ENCODE assay signal across 31 cellular contexts in genomic region chr7:111630862-111631261, GRCh38.
DNase-seq lines count a peak whose midpoint lies in the region; ATAC-seq, FAIRE-seq and TF ChIP-seq lines count a peak whose summit lies in the region.
"Had no signal": no experiment of that assay in that cellular context is flagged by ENCODE, and none has a peak within 500 bp of the region (broad histone marks: within the 10 kb centered on the region; RNA-seq: fewer than 3 reads in every experiment).

No MANE protein-coding gene starts in this region.

- TF ChIP-seq CTCF in HepG2 (CRISPR knock-in tag; IDR thresholded peaks at IDR 0.05) (no peak), right lobe of liver (IDR thresholded peaks at IDR 0.05) (no peak), K562 (IDR thresholded peaks at IDR 0.05 in 2 of 3, conservative IDR thresholded peaks at IDR 0.05 in 1 of 3; ENCODE audit: insufficient read depth in 2 of 3, low read depth in 1 of 3, low read length in 3 of 3) (no peak)

- intact Hi-C loops in HepG2 (cut with micrococcal nuclease; ENCODE audit: unreplicated experiment) (no loop called here), right lobe of liver (cut with DNase I) (no loop called here), K562 (cut with micrococcal nuclease) (no loop called here)

- H3K9me3 ChIP-seq in HepG2 (ENCODE audit: low read length) (peaks cover 22% of the 10 kb centered on the region), right lobe of liver (no peaks in the 10 kb centered on the region), K562 (replicated peaks; ENCODE audit: control insufficient read depth, insufficient read depth, low read depth, low read length) (no peaks in the 10 kb centered on the region)
- H3K9me3 ChIP-seq: BE2C had no signal

- in situ Hi-C loops in HepG2 (cut with HindIII; ENCODE audit: extremely low pct_ligation_motif_present, low pct_unique_long_range_greater_than_20kb), result no loop called here
- in situ Hi-C loops in K562 (cut with MboI), result no loop called here

- TF ChIP-seq POLR2A in HepG2 (IDR thresholded peaks at IDR 0.05; ENCODE audit: insufficient read depth in 1 of 2, low read depth in 2 of 2, low read length in 2 of 2) (no peak), right lobe of liver (IDR thresholded peaks at IDR 0.05) (no peak), K562 (conservative IDR thresholded peaks at IDR 0.05) (no peak)

- FAIRE-seq in HepG2 (lab: Jason Lieb, UNC) (no peak), K562 (lab: Jason Lieb, UNC) (no peak)
- FAIRE-seq: A204.1, D721Med had no signal

- H3K4me2 ChIP-seq in HepG2 (ENCODE audit: low read depth, low read length) (no peak overlapping the region), K562 (ENCODE audit: insufficient read depth, low read length) (no peak overlapping the region)
- H3K4me2 ChIP-seq: A549; BLaER1; BLaER1 treated with 17β-estradiol and CSF1 and Interleukin-3, amounts not matched to agents 10 nM and 100 nM had no signal

- H3K4me3 ChIP-seq in HepG2 (replicated peaks in 1 of 3; ENCODE audit: insufficient read depth in 1 of 3, low read depth in 2 of 3, low read length in 3 of 3) (no peak overlapping the region), right lobe of liver (no peak overlapping the region), K562 (no peak overlapping the region)
- H3K4me3 ChIP-seq: A549; BLaER1; BLaER1 treated with 17β-estradiol and CSF1 and Interleukin-3, amounts not matched to agents 10 nM and 100 nM had no signal

- no peak overlapping the region for H3K9ac ChIP-seq in HepG2 (ENCODE audit: insufficient read depth, low read depth, low read length)
- no peak overlapping the region for H3K9ac ChIP-seq in K562 (ENCODE audit: insufficient read depth in 1 of 2, low read depth in 2 of 2, low read length in 2 of 2)
- H3K9ac ChIP-seq: BLaER1; BLaER1 treated with 17β-estradiol and CSF1 and Interleukin-3, amounts not matched to agents 10 nM and 100 nM had no signal

- H4K20me1 ChIP-seq in HepG2 (ENCODE audit: insufficient read depth, low read length), result no peaks in the 10 kb centered on the region
- no peaks in the 10 kb centered on the region for H4K20me1 ChIP-seq in K562 (replicated peaks; ENCODE audit: control insufficient read depth, insufficient read depth, low read length)
- H4K20me1 ChIP-seq: BLaER1; BLaER1 treated with 17β-estradiol and CSF1 and Interleukin-3, amounts not matched to agents 10 nM and 100 nM had no signal

- ATAC-seq in HepG2, result no peak
- no peak for ATAC-seq in right lobe of liver
- ATAC-seq in K562, result no peak
- ATAC-seq in HG02623 (IDR thresholded peaks at IDR 0.05; ENCODE audit: unreplicated experiment), result no peak
- ATAC-seq: A549; CD8-positive, alpha-beta T cell had no signal

- no TSS peak for BruUV-seq in HepG2 (replicated peaks; lab: Mats Ljungman, UMichigan)
- no TSS peak for BruUV-seq in K562 (replicated peaks; lab: Mats Ljungman, UMichigan)

- 78% methylated on average over 1 of the region's 1 CpG for WGBS in HepG2 (ENCODE audit: low lambda C conversion rate)
- 100% methylated on average over 1 of the region's 1 CpG for WGBS in right lobe of liver (ENCODE audit: insufficient coverage, low coverage, low lambda C conversion rate, missing lambda C conversion rate)
- 7% methylated on average over 1 of the region's 1 CpG for WGBS in K562 (ENCODE audit: insufficient coverage, low coverage, missing lambda C conversion rate)

- H3K27ac ChIP-seq in HepG2 (ENCODE audit: extremely low read length, insufficient read depth, low read length) (no peak overlapping the region), right lobe of liver (no peak overlapping the region), K562 (ENCODE audit: extremely low read depth, low read depth, low read length) (no peak overlapping the region)
- H3K27ac ChIP-seq: 22Rv1; A549; BLaER1; BLaER1 treated with 17β-estradiol and CSF1 and Interleukin-3, amounts not matched to agents 10 nM and 100 nM; C4-2B had no signal

- no peaks in the 10 kb centered on the region for H3K79me2 ChIP-seq in HepG2 (ENCODE audit: insufficient read depth, low read length)
- no peaks in the 10 kb centered on the region for H3K79me2 ChIP-seq in K562 (ENCODE audit: control insufficient read depth, insufficient read depth, low read length)

- no peaks in the 10 kb centered on the region for H3K4me1 ChIP-seq in HepG2 (ENCODE audit: insufficient read depth, low read length)
- no peaks in the 10 kb centered on the region for H3K4me1 ChIP-seq in right lobe of liver
- no peaks in the 10 kb centered on the region for H3K4me1 ChIP-seq in K562 (replicated peaks in 1 of 2; ENCODE audit: control insufficient read depth in 2 of 2, insufficient read depth in 2 of 2, low read length in 2 of 2)
- H3K4me1 ChIP-seq: A549, Caco-2 had no signal

- CTCF ChIA-PET in HepG2 (lab: Yijun Ruan, JAX; ENCODE audit: low intra/inter-chr PET ratio, low total read pairs) (no interaction called here), K562 (lab: Yijun Ruan, JAX; ENCODE audit: low intra/inter-chr PET ratio) (interaction anchor here (0.7 kb wide), 1 partner anchor 1545 kb away, joined by 4 read pairs; no protein-coding TSS in a partner anchor)

- no peaks in the 10 kb centered on the region for H3K27me3 ChIP-seq in HepG2 (ENCODE audit: control insufficient read depth in 1 of 2, insufficient read depth in 2 of 2, low read length in 2 of 2)
- H3K27me3 ChIP-seq in right lobe of liver, result no peaks in the 10 kb centered on the region
- peaks cover 0 to 5% of the 10 kb centered on the region in 2 experiments; a peak in 2 of 5 replicates for H3K27me3 ChIP-seq in K562 (ENCODE audit: control insufficient read depth in 2 of 2, insufficient read depth in 2 of 2, low read length in 2 of 2)
- H3K27me3 ChIP-seq: BE2C; BLaER1; BLaER1 treated with 17β-estradiol and CSF1 and Interleukin-3, amounts not matched to agents 10 nM and 100 nM had no signal

- TF ChIP-seq EP300 in HepG2 (IDR thresholded peaks at IDR 0.05; ENCODE audit: low read depth in 2 of 2, low read length in 2 of 2), result no peak
- TF ChIP-seq EP300 in HepG2 (CRISPR knock-in tag; IDR thresholded peaks at IDR 0.05; ENCODE audit: borderline replicate concordance), result no peak
- no peak for TF ChIP-seq EP300 in K562 (IDR thresholded peaks at IDR 0.05; ENCODE audit: low read length)

- TF ChIP-seq RAD21 in HepG2 (CRISPR knock-in tag; IDR thresholded peaks at IDR 0.05), result no peak
- no peak for TF ChIP-seq RAD21 in K562 (CRISPR knock-in tag; conservative IDR thresholded peaks at IDR 0.05 in 1 of 2, IDR thresholded peaks at IDR 0.05 in 1 of 2)

- H3K36me3 ChIP-seq in HepG2 (replicated peaks in 1 of 2; ENCODE audit: control insufficient read depth in 1 of 2, insufficient read depth in 2 of 2, low read length in 2 of 2) (no peaks in the 10 kb centered on the region), right lobe of liver (no peaks in the 10 kb centered on the region), K562 (ENCODE audit: control insufficient read depth, insufficient read depth, low read length) (no peaks in the 10 kb centered on the region)
- H3K36me3 ChIP-seq: BE2C; BLaER1; BLaER1 treated with 17β-estradiol and CSF1 and Interleukin-3, amounts not matched to agents 10 nM and 100 nM had no signal

- DNase-seq in HepG2 (ENCODE audit: low spot score) (no peak), right lobe of liver (no peak), K562 (ENCODE audit: extremely low read depth in 1 of 4, low spot score in 3 of 4) (no peak)
- DNase-seq: 8988T; ACHN; AML-193; BE2C; C1 segment of cervical spinal cord; Caco-2; Calu3; CD4-positive, alpha-beta memory T cell; CD4-positive, alpha-beta T cell; CD4-positive, CD25-positive, alpha-beta regulatory T cell; CD8-positive, alpha-beta memory T cell; CD8-positive, alpha-beta T cell; COR-L47; DMS 273 treated with DMSO at 0.1 percent for 48 hours; DMS153; DMS53; DMS79; DMS79 treated with DMSO at 0.1 percent for 48 hours; DND-41; EL had no signal

- POLR2A ChIA-PET in HepG2 (lab: Yijun Ruan, JAX) (no interaction called here), K562 (lab: Yijun Ruan, JAX) (interaction anchor here (1.1 kb wide), 1 partner anchor 9 kb away, joined by 4 read pairs; no protein-coding TSS in a partner anchor)

- no peaks in the 10 kb centered on the region for H3K9me1 ChIP-seq in K562 (ENCODE audit: control insufficient read depth, insufficient read depth, low read length)

- no peak overlapping the region for H2AFZ ChIP-seq in HepG2 (ENCODE audit: low read length)
- no peak overlapping the region for H2AFZ ChIP-seq in K562 (ENCODE audit: low read depth, low read length)

TF ChIP-seq in HepG2, 621 proteins besides CTCF, POLR2A, EP300 and RAD21:
- TF ChIP-seq ZFP1 (CRISPR knock-in tag; IDR thresholded peaks at IDR 0.05) (peak; percentile 45; the same call in 1 of the 2 replicates), FOXM1 (CRISPR knock-in tag; IDR thresholded peaks at IDR 0.05) (no peak), MTF1 (CRISPR knock-in tag; IDR thresholded peaks at IDR 0.05) (no peak), IKZF4 (CRISPR knock-in tag; IDR thresholded peaks at IDR 0.05; ENCODE audit: borderline replicate concordance, low read depth, not compliant biosample characterization) (no peak)

TF ChIP-seq in K562, 482 proteins besides CTCF, POLR2A, EP300 and RAD21:
- TF ChIP-seq C11orf30 (IDR thresholded peaks at IDR 0.05; ENCODE audit: low read depth) (peak; percentile 25; the same call in 1 of the 2 replicates), NR2C2 (CRISPR knock-in tag; IDR thresholded peaks at IDR 0.05) (no peak), NR2C2 (tag; IDR thresholded peaks at IDR 0.05) (no peak), ZNF316 (IDR thresholded peaks at IDR 0.05) (peak; percentile 60), ZNF280A (IDR thresholded peaks at IDR 0.05; ENCODE audit: low read depth, partially characterized antibody) (peak; percentile 6), ZFP1 (CRISPR knock-in tag; IDR thresholded peaks at IDR 0.05) (peak; percentile 93), CBX3 (IDR thresholded peaks at IDR 0.05; ENCODE audit: borderline replicate concordance in 1 of 2, low read length in 2 of 2) (peak in 1 of 2 experiments; percentile 81; a peak in 1 of 3 replicates)

Comparison
In these comparisons a context has a peak if more than half of its experiments do, and no peak if none do; other contexts are left out.
1. Of the 241 proteins assayed by ChIP-seq in both HepG2 and K562: peak only in HepG2: none; only in K562: none; in both: ZFP1; in neither: 240.